Comparison of ENCODE assay signal across 1 cellular context in genomic region chr1:14580295-14580694, GRCh38.
TF ChIP-seq lines count a peak whose summit lies in the region.

No MANE protein-coding gene starts in this region.

TF ChIP-seq in HEK293, 187 proteins besides CTCF, POLR2A, EP300 and RAD21 (continued from another document):
- TF ChIP-seq ZNF518A (tag by site-specific recombination; conservative IDR thresholded peaks at IDR 0.05; ENCODE audit: low read depth) (peak; percentile 66; the same call in 1 of the 2 replicates), ZNF140 (tag by site-specific recombination; IDR thresholded peaks at IDR 0.05) (peak; percentile 10; the same call in 1 of the 2 replicates), ZBTB11 (tag by site-specific recombination; conservative IDR thresholded peaks at IDR 0.05; ENCODE audit: low read depth) (peak; percentile 49), ZNF629 (tag by site-specific recombination; IDR thresholded peaks at IDR 0.05) (0 out of 2 replicates have a peak, but pooled peaks have one; percentile 11)
